ENCODE assay signal across 1 cellular context in genomic region chr17:3827124-3827773, GRCh38.
TF ChIP-seq lines count a peak whose summit lies in the region.

No MANE protein-coding gene starts in this region.

TF ChIP-seq in GM23338, 12 proteins besides CTCF, POLR2A, EP300 and RAD21 (continued from another document):
- no peak for TF ChIP-seq REST (IDR thresholded peaks at IDR 0.05; ENCODE audit: unreplicated experiment)
- TF ChIP-seq ZNF462 (CRISPR knock-in tag; IDR thresholded peaks at IDR 0.05), result no peak
- no peak for TF ChIP-seq ZNF114 (CRISPR knock-in tag; IDR thresholded peaks at IDR 0.05)
- TF ChIP-seq ZNF331 (CRISPR knock-in tag; IDR thresholded peaks at IDR 0.05; ENCODE audit: low read depth), result no peak
- TF ChIP-seq EZH2 (IDR thresholded peaks at IDR 0.05; ENCODE audit: low read depth, unreplicated experiment), result no peak
